14 cellular contexts compared by ENCODE assay signal in genomic region chr20:64037199-64037497, GRCh38. TPM values are rescaled to one million over a fixed set of nuclear protein-coding genes. Genes with fewer than 3 reads are reported as not detected.
A peak's percentile ranks its signal among the peaks of the same experiment; 100 is the strongest.
DNase-seq lines count a peak whose midpoint lies in the region; TF ChIP-seq lines count a peak whose summit lies in the region.
"Had no signal": no experiment of that assay in that cellular context is flagged by ENCODE, and none has a peak within 500 bp of the region (broad histone marks: within the 10 kb centered on the region; RNA-seq: fewer than 3 reads in every experiment).

No MANE protein-coding gene starts in this region.

- H3K27me3 Mint-ChIP-seq in activated CD4-positive, alpha-beta T cell treated with anti-CD3 and anti-CD28 coated beads, Interleukin-2, amount 10 ng/mL, durations not matched to agents 24 days and 14 days = no peaks in the 10 kb centered on the region
- peaks cover 10% of the 10 kb centered on the region for H3K27me3 Mint-ChIP-seq in glutamatergic neuron (ENCODE audit: unreplicated experiment)

- peaks cover 50% of the 10 kb centered on the region for H3K4me1 Mint-ChIP-seq in activated CD4-positive, alpha-beta T cell treated with anti-CD3 and anti-CD28 coated beads, Interleukin-2, amount 10 ng/mL, durations not matched to agents 24 days and 14 days
- peaks cover 24% of the 10 kb centered on the region for H3K4me1 Mint-ChIP-seq in glutamatergic neuron (ENCODE audit: low read depth, unreplicated experiment)

- H3K36me3 ChIP-seq in H7 (replicated peaks; ENCODE audit: control insufficient read depth, insufficient read depth, low read length) = peaks cover 3% of the 10 kb centered on the region
- H3K36me3 ChIP-seq in effector memory CD4-positive, alpha-beta T cell (ENCODE audit: control insufficient read depth, insufficient read depth, low read length) = peaks cover 11% of the 10 kb centered on the region

- peak overlapping the region; percentile 84 for H3K27ac Mint-ChIP-seq in activated CD4-positive, alpha-beta T cell treated with anti-CD3 and anti-CD28 coated beads, Interleukin-2, amount 10 ng/mL, durations not matched to agents 24 days and 14 days
- no peak overlapping the region for H3K27ac Mint-ChIP-seq in glutamatergic neuron (ENCODE audit: unreplicated experiment)
- H3K27ac Mint-ChIP-seq: dendritic cell treated with granulocyte-macrophage colony-stimulating factor and Interleukin-4, amounts not matched to agents 40 ng/mL and 50 ng/mL, for 4 days had no signal

- H3K4me3 ChIP-seq in H7 (ENCODE audit: insufficient read depth, low read depth, low read length) = no peak overlapping the region
- H3K4me3 ChIP-seq in effector memory CD4-positive, alpha-beta T cell (ENCODE audit: insufficient read depth, low read depth, low read length, poor library complexity, severe bottlenecking) = no peak overlapping the region
- H3K4me3 ChIP-seq: body of pancreas had no signal

- intact Hi-C loops in activated CD4-positive, alpha-beta T cell treated with anti-CD3 and anti-CD28 coated beads, Interleukin-2, amount 10 ng/mL, durations not matched to agents 24 days and 14 days (cut with micrococcal nuclease) = loop anchor here (5.0 kb wide), 1 partner anchor 500 kb away; the partner anchor contains the start of gene PTK6

- no peaks in the 10 kb centered on the region for H3K9me3 ChIP-seq in effector memory CD4-positive, alpha-beta T cell (ENCODE audit: control insufficient read depth, low read length)
- H3K9me3 ChIP-seq: body of pancreas had no signal

- TF ChIP-seq CTCF in glutamatergic neuron (IDR thresholded peaks at IDR 0.05; ENCODE audit: partially characterized antibody, unreplicated experiment) = no peak

- H3K36me3 Mint-ChIP-seq in activated CD4-positive, alpha-beta T cell treated with anti-CD3 and anti-CD28 coated beads, Interleukin-2, amount 10 ng/mL, durations not matched to agents 24 days and 14 days (ENCODE audit: low read depth) = peaks cover 16% of the 10 kb centered on the region
- no peaks in the 10 kb centered on the region for H3K36me3 Mint-ChIP-seq in glutamatergic neuron (ENCODE audit: unreplicated experiment)

- H3K4me1 ChIP-seq in effector memory CD4-positive, alpha-beta T cell (ENCODE audit: control insufficient read depth, insufficient read depth, low read length, poor library complexity, severe bottlenecking) = peaks cover 77% of the 10 kb centered on the region

- DNase-seq in activated CD4-positive, alpha-beta T cell treated with anti-CD3 and anti-CD28 coated beads, Interleukin-2, amount 10 ng/mL, durations not matched to agents 24 days and 14 days = no peak
- DNase-seq in activated CD4-positive, alpha-beta T cell treated with anti-CD3 and anti-CD28 coated beads for 48 hours = no peak
- peak; percentile 74 for DNase-seq in H7
- no peak for DNase-seq in effector memory CD4-positive, alpha-beta T cell
- no peak for DNase-seq in glutamatergic neuron
- no peak for DNase-seq in NCI-H524 (lab: John Stamatoyannopoulos, UW)
- DNase-seq: body of pancreas, GF-D8, hippocampal formation, left cardiac atrium, NCI-H187 had no signal

- peak overlapping the region; percentile 32 for H3K27ac ChIP-seq in effector memory CD4-positive, alpha-beta T cell (ENCODE audit: insufficient read depth, low read length, poor library complexity, severe bottlenecking)
- H3K27ac ChIP-seq: body of pancreas had no signal

- H3K9me3 Mint-ChIP-seq in activated CD4-positive, alpha-beta T cell treated with anti-CD3 and anti-CD28 coated beads, Interleukin-2, amount 10 ng/mL, durations not matched to agents 24 days and 14 days = no peaks in the 10 kb centered on the region
- peaks cover 15% of the 10 kb centered on the region for H3K9me3 Mint-ChIP-seq in glutamatergic neuron (ENCODE audit: unreplicated experiment)
- H3K9me3 Mint-ChIP-seq: dendritic cell treated with granulocyte-macrophage colony-stimulating factor and Interleukin-4, amounts not matched to agents 40 ng/mL and 50 ng/mL, for 4 days had no signal

- H3K27me3 ChIP-seq in H7 (ENCODE audit: control insufficient read depth, insufficient read depth, low read length) = peaks cover 43% of the 10 kb centered on the region
- H3K27me3 ChIP-seq in effector memory CD4-positive, alpha-beta T cell (replicated peaks; ENCODE audit: control insufficient read depth, insufficient read depth, low read length, poor library complexity, severe bottlenecking) = no peaks in the 10 kb centered on the region

- peak overlapping the region; percentile 79 for H3K4me3 Mint-ChIP-seq in activated CD4-positive, alpha-beta T cell treated with anti-CD3 and anti-CD28 coated beads, Interleukin-2, amount 10 ng/mL, durations not matched to agents 24 days and 14 days
- no peak overlapping the region for H3K4me3 Mint-ChIP-seq in glutamatergic neuron (ENCODE audit: unreplicated experiment)
- H3K4me3 Mint-ChIP-seq: dendritic cell treated with granulocyte-macrophage colony-stimulating factor and Interleukin-4, amounts not matched to agents 40 ng/mL and 50 ng/mL, for 4 days had no signal

RNA-seq across cellular contexts. Expression of gene C20orf204, which starts 1.2 kb away (rescaled TPM):
- 5.5 and 6.8 TPM in 2 replicates for total RNA-seq in activated CD4-positive, alpha-beta T cell treated with anti-CD3 and anti-CD28 coated beads, Interleukin-2, amount 10 ng/mL, durations not matched to agents 24 days and 14 days
- total RNA-seq in H7 (2014; rRNA removed; shearing (Covaris generic)) = 1.1 and 1.6 TPM in 2 replicates
- 3.9 TPM for total RNA-seq in glutamatergic neuron (ENCODE audit: unreplicated experiment)

RNA-seq across cellular contexts. Expression of gene SOX18, which starts 12.3 kb away (rescaled TPM):
- total RNA-seq in activated CD4-positive, alpha-beta T cell treated with anti-CD3 and anti-CD28 coated beads, Interleukin-2, amount 10 ng/mL, durations not matched to agents 24 days and 14 days = 0.84 and 0.92 TPM in 2 replicates
- total RNA-seq in H7 (2014; rRNA removed; shearing (Covaris generic)) = 0.52 and 1.2 TPM in 2 replicates
- 0.66 TPM for total RNA-seq in glutamatergic neuron (ENCODE audit: unreplicated experiment)
- total RNA-seq: M059J, mononuclear cell had no signal

RNA-seq across cellular contexts. Expression of gene TCEA2, which starts 25.9 kb away (rescaled TPM):
- 35.4 and 36.8 TPM in 2 replicates for total RNA-seq in activated CD4-positive, alpha-beta T cell treated with anti-CD3 and anti-CD28 coated beads, Interleukin-2, amount 10 ng/mL, durations not matched to agents 24 days and 14 days
- total RNA-seq in H7 (2014; rRNA removed; shearing (Covaris generic)) = 27.3 and 29.4 TPM in 2 replicates
- 102 TPM for total RNA-seq in glutamatergic neuron (ENCODE audit: unreplicated experiment)

RNA-seq across cellular contexts. Expression of gene RGS19, which starts 42.2 kb away (rescaled TPM):
- 50.0 TPM in 2 replicates for total RNA-seq in activated CD4-positive, alpha-beta T cell treated with anti-CD3 and anti-CD28 coated beads, Interleukin-2, amount 10 ng/mL, durations not matched to agents 24 days and 14 days
- total RNA-seq in H7 (2014; rRNA removed; shearing (Covaris generic)) = 24.3 and 27.0 TPM in 2 replicates
- 4.4 TPM for total RNA-seq in glutamatergic neuron (ENCODE audit: unreplicated experiment)

RNA-seq across cellular contexts. Expression of gene OPRL1, which starts 42.7 kb away (rescaled TPM):
- total RNA-seq in activated CD4-positive, alpha-beta T cell treated with anti-CD3 and anti-CD28 coated beads, Interleukin-2, amount 10 ng/mL, durations not matched to agents 24 days and 14 days = 0.23 and 0.28 TPM in 2 replicates
- 2.4 and 4.4 TPM in 2 replicates for total RNA-seq in H7 (2014; rRNA removed; shearing (Covaris generic))
- 2.9 TPM for total RNA-seq in glutamatergic neuron (ENCODE audit: unreplicated experiment)
